Comparison of ENCODE assay signal across 8 cellular contexts in the genomic region with DNA sequence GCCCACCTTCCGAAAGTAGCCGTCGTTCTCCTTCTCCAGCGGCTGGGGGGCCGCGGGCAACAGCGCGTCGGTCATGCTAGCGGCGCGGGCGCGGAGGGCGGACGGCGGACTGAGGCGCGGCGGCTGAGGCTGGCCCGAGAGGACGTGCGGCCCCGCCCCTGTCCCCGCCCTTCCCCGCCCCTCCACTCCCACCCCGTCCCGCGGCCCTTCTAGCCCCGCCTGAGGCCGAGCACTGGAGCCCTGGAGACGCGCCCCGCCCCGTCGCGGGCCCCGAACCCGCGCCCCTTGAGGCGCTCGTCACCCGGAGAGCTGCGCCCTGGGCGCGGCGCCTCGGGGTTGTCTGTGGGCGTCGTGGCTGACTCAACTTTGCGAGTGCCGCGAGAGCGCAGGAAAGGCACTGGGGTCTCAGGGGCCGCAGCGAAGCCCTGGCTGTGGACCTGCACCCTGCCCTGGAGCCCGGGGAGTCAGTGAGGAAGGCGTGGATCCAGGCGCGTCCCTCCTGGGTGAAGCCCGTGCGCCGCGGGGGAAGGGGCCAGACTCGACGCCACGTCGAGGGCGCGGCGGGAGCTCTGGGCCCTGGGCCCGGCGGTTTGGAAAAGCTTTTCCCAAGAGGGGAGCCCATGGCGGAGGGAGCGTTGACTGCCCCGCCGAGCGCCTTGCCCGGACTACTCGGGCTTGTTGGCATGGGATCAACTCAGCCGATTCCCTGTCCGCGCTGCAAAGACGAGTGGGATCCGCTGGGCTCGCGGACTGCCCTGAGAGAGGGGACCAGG. TPM values are rescaled to one million over a fixed set of nuclear protein-coding genes. Genes with fewer than 3 reads are reported as not detected.
DNase-seq lines count a peak whose midpoint lies in the region; ATAC-seq, FAIRE-seq and TF ChIP-seq lines count a peak whose summit lies in the region.

A gene (minus strand): TSS at position 111 of the 773 bp plus-strand sequence. CDS start 36 bp downstream, at position 75.

- no peak for FAIRE-seq in GM12892 (lab: Jason Lieb, UNC)

- 3 to 4% methylated on average over 62 to 87 of the region's 87 CpGs for WGBS in lung, 2 donors

- H3K27ac ChIP-seq in lung (ENCODE audit: low read depth in 1 of 2, low read length in 1 of 2): no peak within 1 kb of the TSS

- no peak for TF ChIP-seq CTCF in lung (IDR thresholded peaks at IDR 0.05; ENCODE audit: control extremely low read depth, extremely low read depth)

- peak within 1 kb of the TSS; percentile 39 for H3K4me3 ChIP-seq in lung

- no peak for TF ChIP-seq POLR2A in GM12892 (IDR thresholded peaks at IDR 0.05; ENCODE audit: low read depth, low read length)

- H3K36me3 ChIP-seq in lung (ENCODE audit: control insufficient read depth in 2 of 2, insufficient read depth in 2 of 2, low read length in 2 of 2): no peaks in the 10 kb centered on the region

- no peaks in the 10 kb centered on the region for H3K27me3 ChIP-seq in lung (ENCODE audit: control insufficient read depth, insufficient read depth)

- ATAC-seq in HG02642 (IDR thresholded peaks at IDR 0.05; ENCODE audit: poor library complexity, unreplicated experiment) (peak; percentile 82), lung (ENCODE audit: insufficient read depth, low FRiP score) (peak; percentile 90), HG03469 (IDR thresholded peaks at IDR 0.05; ENCODE audit: unreplicated experiment) (no peak)

- H3K4me1 ChIP-seq in lung (ENCODE audit: control insufficient read depth in 2 of 2, insufficient read depth in 2 of 2, low read length in 2 of 2): peaks cover 0 to 2% of the 10 kb centered on the region in 2 donors

- no peaks in the 10 kb centered on the region for H3K9me3 ChIP-seq in lung (ENCODE audit: control insufficient read depth in 2 of 2, insufficient read depth in 1 of 2, low read length in 1 of 2)

- DNase-seq in GM12892 (ENCODE audit: insufficient read length) (peak; percentile 82), NCI-H2196 (lab: John Stamatoyannopoulos, UW; ENCODE audit: unreplicated experiment) (peak; percentile 74), dermis blood vessel endothelial cell (peak; percentile 59), lung (ENCODE audit: low spot score) (peak; percentile 58)
- peak; percentile 14 for DNase-seq in activated CD4-positive, alpha-beta T cell treated with anti-CD3 and anti-CD28 coated beads for 1 hour
- DNase-seq in stimulated activated CD8-positive, alpha-beta memory T cell treated with anti-CD3 and anti-CD28 coated beads, Interleukin-12 subunit alpha, Interleukin-12 subunit beta, amount 100 ng/mL, for 4 hours (ENCODE audit: low read depth): peak; percentile 33

RNA-seq across cellular contexts. Expression of the gene that starts here (rescaled TPM):
- 5.9 TPM for polyA plus RNA-seq in GM12892 (2012; ENCODE audit: missing spikeins)
- total RNA-seq in dermis blood vessel endothelial cell (8.0 and 13.4 TPM in 2 replicates), lung (10 to 100 TPM; 15.7 to 17.5 TPM)
- polyA plus RNA-seq in lung: 1 to 10 TPM; 4.0 to 7.3 TPM

Comparison
In these comparisons a context has a peak if more than half of its experiments do, and no peak if none do; other contexts are left out.
1. DNase-seq: peak in every context shown above with its lines; median percentile 82 in GM12892; 74 in NCI-H2196; 59 in dermis blood vessel endothelial cell; 58 in lung; 33 in stimulated activated CD8-positive, alpha-beta memory T cell treated with anti-CD3 and anti-CD28 coated beads, Interleukin-12 subunit alpha, Interleukin-12 subunit beta, amount 100 ng/mL, for 4 hours; 14 in activated CD4-positive, alpha-beta T cell treated with anti-CD3 and anti-CD28 coated beads for 1 hour.